26 cellular contexts compared by ENCODE assay signal in genomic region chr3:180820400-180820799, GRCh38.
"Had no signal": no experiment of that assay in that cellular context is flagged by ENCODE, and none has a peak within 500 bp of the region (broad histone marks: within the 10 kb centered on the region; RNA-seq: fewer than 3 reads in every experiment).

No MANE protein-coding gene starts in this region.

- H3K36me3 ChIP-seq: neural progenitor cell, neutrophil, pancreas, prostate gland, right lobe of liver, sigmoid colon, stomach, thoracic aorta, thyroid gland, tibial nerve, upper lobe of left lung, uterus had no signal

- H3K9me3 ChIP-seq: neutrophil, pancreas, prostate gland, right lobe of liver, sigmoid colon, stomach, thoracic aorta, thyroid gland, tibial nerve, upper lobe of left lung, uterus had no signal

- H3K4me3 Mint-ChIP-seq: naive thymus-derived CD4-positive, alpha-beta T cell; natural killer cell; nephron; neural progenitor cell; stimulated activated naive B cell treated with anti-CD40 and anti-IgM and Interleukin-4, amounts not matched to agents 10 μg/mL and 1 μg/mL and 100 μg/mL, for 72 hours; stimulated activated naive CD8-positive, alpha-beta T cell treated with anti-CD3 and anti-CD28 coated beads, Interleukin-15, Interleukin-2, amounts not matched to agents 100 ng/mL and 50 ng/mL, for 24 hours had no signal

- H3K27ac Mint-ChIP-seq: naive thymus-derived CD4-positive, alpha-beta T cell; natural killer cell; nephron; neural progenitor cell; stimulated activated naive B cell treated with anti-CD40 and anti-IgM and Interleukin-4, amounts not matched to agents 10 μg/mL and 1 μg/mL and 100 μg/mL, for 72 hours; stimulated activated naive CD8-positive, alpha-beta T cell treated with anti-CD3 and anti-CD28 coated beads, Interleukin-15, Interleukin-2, amounts not matched to agents 100 ng/mL and 50 ng/mL, for 24 hours had no signal

- H3K36me3 Mint-ChIP-seq: naive thymus-derived CD4-positive, alpha-beta T cell; natural killer cell; neural progenitor cell; stimulated activated naive B cell treated with anti-CD40 and anti-IgM and Interleukin-4, amounts not matched to agents 10 μg/mL and 1 μg/mL and 100 μg/mL, for 72 hours had no signal

- H3K4me2 ChIP-seq: neural progenitor cell had no signal

- H2AFZ ChIP-seq: neural progenitor cell had no signal

- H3K4me1 Mint-ChIP-seq: naive thymus-derived CD4-positive, alpha-beta T cell; natural killer cell; nephron; neural progenitor cell; stimulated activated naive B cell treated with anti-CD40 and anti-IgM and Interleukin-4, amounts not matched to agents 10 μg/mL and 1 μg/mL and 100 μg/mL, for 72 hours had no signal

- H3K27me3 ChIP-seq: neural progenitor cell, neutrophil, pancreas, right lobe of liver, sigmoid colon, stomach, thyroid gland, tibial nerve, upper lobe of left lung, uterus had no signal

- ATAC-seq: naive thymus-derived CD4-positive, alpha-beta T cell; natural killer cell; pancreas; stimulated activated naive B cell treated with anti-CD40 and anti-IgM and Interleukin-4, amounts not matched to agents 10 μg/mL and 1 μg/mL and 100 μg/mL, for 72 hours had no signal

- H3K27ac ChIP-seq: neural progenitor cell, neutrophil, pancreas, prostate gland, right lobe of liver, sigmoid colon, stomach, thoracic aorta, thyroid gland, tibial nerve, upper lobe of left lung, uterus had no signal

- DNase-seq: naive thymus-derived CD4-positive, alpha-beta T cell; natural killer cell; nucleus accumbens; pancreas; right lobe of liver; sigmoid colon; small intestine; stimulated activated CD4-positive, alpha-beta T cell treated with anti-CD3 and anti-CD28 coated beads, Interleukin-12 subunit alpha, Interleukin-12 subunit beta, amount 100 ng/mL, for 4 hours; stimulated activated CD4-positive, alpha-beta T cell treated with anti-CD3 and anti-CD28 coated beads, Interleukin-1b, Interleukin-23, amount 100 ng/mL, for 48 hours; stimulated activated CD4-positive, alpha-beta T cell treated with anti-CD3 and anti-CD28 coated beads, Interleukin-4, amount 100 ng/mL, for 1 hour; stimulated activated CD4-positive, alpha-beta T cell treated with anti-CD3 and anti-CD28 coated beads, Interleukin-4, amount 100 ng/mL, for 4 hours; stimulated activated CD8-positive, alpha-beta memory T cell treated with anti-CD3 and anti-CD28 coated beads, Interleukin-4, amount 100 ng/mL, for 48 hours; stimulated activated naive B cell treated with anti-CD40 and anti-IgM and Interleukin-4, amounts not matched to agents 10 μg/mL and 1 μg/mL and 100 μg/mL, for 72 hours; stimulated activated naive CD4-positive, alpha-beta T cell treated with Interleukin-2 at 50 U/mL for 16 hours; stomach; thyroid gland; trophoblast cell; uterus had no signal

- H3K4me3 ChIP-seq: neural progenitor cell, pancreas, prostate gland, right lobe of liver, sigmoid colon, stomach, thoracic aorta, thyroid gland, tibial nerve, upper lobe of left lung, uterus had no signal

- H3K4me1 ChIP-seq: neural progenitor cell, pancreas, prostate gland, right lobe of liver, sigmoid colon, stomach, thyroid gland, tibial nerve, upper lobe of left lung, uterus had no signal

- H3K9me3 Mint-ChIP-seq: naive thymus-derived CD4-positive, alpha-beta T cell; nephron; neural progenitor cell; stimulated activated naive CD8-positive, alpha-beta T cell treated with anti-CD3 and anti-CD28 coated beads, Interleukin-15, Interleukin-2, amounts not matched to agents 100 ng/mL and 50 ng/mL, for 24 hours had no signal

- H3K9ac ChIP-seq: neural progenitor cell had no signal
